ENCODE assay signal across 8 cellular contexts in the genomic region with DNA sequence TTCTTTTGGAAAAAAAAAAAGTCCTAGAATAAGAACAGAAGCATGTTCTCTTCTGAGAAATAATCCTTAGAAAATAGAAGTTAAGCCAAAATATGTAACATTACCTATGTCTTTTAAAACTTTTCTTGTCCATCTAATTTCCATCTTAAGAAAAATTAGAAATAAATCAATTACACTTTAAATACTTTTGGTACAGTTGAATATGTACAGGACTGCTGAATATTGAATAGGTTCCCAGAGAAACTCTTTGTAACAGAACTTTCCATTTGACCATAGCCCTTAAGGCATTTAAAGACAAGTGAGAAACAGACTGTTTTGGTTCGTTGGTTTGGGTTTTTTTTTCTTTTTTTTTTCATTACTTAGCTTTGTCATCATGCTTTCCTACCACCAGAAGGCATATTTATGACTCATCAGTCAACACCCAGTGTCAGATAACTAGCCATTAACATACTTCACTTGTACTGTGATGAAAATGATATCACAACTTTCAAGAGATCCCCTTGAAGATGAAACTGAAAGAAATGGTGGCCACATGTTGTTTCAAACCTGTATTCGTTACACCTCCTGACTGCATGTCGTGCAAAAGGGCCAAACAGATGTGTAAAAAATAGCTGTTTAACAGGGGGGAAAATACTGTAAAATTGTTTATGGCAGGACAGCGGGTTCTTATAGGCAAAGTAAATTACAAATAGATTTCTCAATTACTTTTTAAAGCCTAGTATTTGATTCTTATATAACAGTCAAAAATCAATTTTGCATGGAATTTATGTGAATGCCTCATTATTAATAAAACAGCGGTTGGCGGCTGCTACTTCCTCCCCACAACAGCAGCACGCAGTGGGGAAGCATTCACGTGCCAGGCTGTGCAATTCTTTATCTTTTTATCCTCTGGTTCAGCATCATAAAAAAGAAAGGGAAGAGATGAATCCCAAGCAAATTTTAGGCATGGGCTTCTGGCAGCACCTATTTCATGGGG.
A peak's percentile ranks its signal among the peaks of the same experiment; 100 is the strongest.
DNase-seq lines count a peak whose midpoint lies in the region; ATAC-seq and TF ChIP-seq lines count a peak whose summit lies in the region.

No MANE protein-coding gene starts in this region.

- H3K27ac ChIP-seq in GM23338 (ENCODE audit: low read depth): no peak overlapping the region

- H3K9me2 ChIP-seq in GM23338 (ENCODE audit: insufficient read depth): no peaks in the 10 kb centered on the region

- no peak overlapping the region for H3K4me3 ChIP-seq in GM23338

- no peak for TF ChIP-seq CTCF in GM23338 (conservative IDR thresholded peaks at IDR 0.05; ENCODE audit: low read depth in 2 of 2)
- TF ChIP-seq CTCF in CD14-positive monocyte (IDR thresholded peaks at IDR 0.05): no peak

- H3K9me3 Mint-ChIP-seq in activated T-cell treated with anti-CD3 and anti-CD28 coated beads, Interleukin-2, amount 50 U/mL, for 72 hours: peaks cover 0 to 3% of the 10 kb centered on the region in 2 donors
- H3K9me3 Mint-ChIP-seq in GM23338 (peaks cover 2% of the 10 kb centered on the region; the same call in 1 of the 3 replicates), CD14-positive monocyte (peaks cover 0 to 4% (median 2%) of the 10 kb centered on the region in 7 donors)
- H3K9me3 Mint-ChIP-seq in stimulated activated naive B cell treated with anti-CD40 and anti-IgM and Interleukin-4, amounts not matched to agents 10 μg/mL and 1 μg/mL and 100 μg/mL, for 72 hours: no peaks in the 10 kb centered on the region

- H3K4me1 ChIP-seq in GM23338 (ENCODE audit: insufficient read depth): no peaks in the 10 kb centered on the region

- peak overlapping the region; percentile 57 to 77 for H3K4me3 Mint-ChIP-seq in activated T-cell treated with anti-CD3 and anti-CD28 coated beads, Interleukin-2, amount 50 U/mL, for 72 hours
- no peak overlapping the region for H3K4me3 Mint-ChIP-seq in GM23338
- H3K4me3 Mint-ChIP-seq in stimulated activated naive B cell treated with anti-CD40 and anti-IgM and Interleukin-4, amounts not matched to agents 10 μg/mL and 1 μg/mL and 100 μg/mL, for 72 hours: peak overlapping the region in 1 of 2 donors; percentile 41
- H3K4me3 Mint-ChIP-seq in CD14-positive monocyte: peak overlapping the region in 1 of 2 donors; percentile 26

- no peaks in the 10 kb centered on the region for H3K36me3 ChIP-seq in GM23338 (ENCODE audit: insufficient read depth)

- ATAC-seq in activated T-cell treated with anti-CD3 and anti-CD28 coated beads, Interleukin-2, amount 50 U/mL, for 72 hours (replicated peaks in 1 of 2): peak; percentile 98
- no peak for ATAC-seq in GM23338
- ATAC-seq in stimulated activated naive B cell treated with anti-CD40 and anti-IgM and Interleukin-4, amounts not matched to agents 10 μg/mL and 1 μg/mL and 100 μg/mL, for 72 hours (replicated peaks): peak; percentile 95 to 97

- peak overlapping the region; percentile 76 for H3K27ac Mint-ChIP-seq in activated T-cell treated with anti-CD3 and anti-CD28 coated beads, Interleukin-2, amount 50 U/mL, for 72 hours
- H3K27ac Mint-ChIP-seq in GM23338 (peak overlapping the region; percentile 16; the same call in 1 of the 2 replicates), CD14-positive monocyte (peak overlapping the region in 2 of 7 donors; percentile 21 to 46)
- peak overlapping the region; percentile 81 for H3K27ac Mint-ChIP-seq in stimulated activated naive B cell treated with anti-CD40 and anti-IgM and Interleukin-4, amounts not matched to agents 10 μg/mL and 1 μg/mL and 100 μg/mL, for 72 hours

- DNase-seq in activated T-cell treated with anti-CD3 and anti-CD28 coated beads, Interleukin-2, amount 50 U/mL, for 72 hours: peak; percentile 48
- DNase-seq in activated T-cell treated with anti-CD3 and anti-CD28 coated beads, Interleukin-2, amount 50 U/mL, for 1 hour: no peak
- no peak for DNase-seq in GM23338 (ENCODE audit: low spot score)
- peak; percentile 40 for DNase-seq in LoVo (ENCODE audit: low spot score)
- DNase-seq in central memory CD4-positive, alpha-beta T cell: peak; percentile 11
- DNase-seq in stimulated activated naive B cell treated with anti-CD40 and anti-IgM and Interleukin-4, amounts not matched to agents 10 μg/mL and 1 μg/mL and 100 μg/mL, for 72 hours: peak; percentile 4
- no peak for DNase-seq in middle frontal gyrus (ENCODE audit: extremely low spot score, low spot score)
- DNase-seq in CD14-positive monocyte (ENCODE audit: low spot score): no peak

- H3K36me3 Mint-ChIP-seq in activated T-cell treated with anti-CD3 and anti-CD28 coated beads, Interleukin-2, amount 50 U/mL, for 72 hours (ENCODE audit: insufficient read depth in 2 of 2): no peaks in the 10 kb centered on the region
- no peaks in the 10 kb centered on the region for H3K36me3 Mint-ChIP-seq in GM23338 (ENCODE audit: low read depth)
- H3K36me3 Mint-ChIP-seq in stimulated activated naive B cell treated with anti-CD40 and anti-IgM and Interleukin-4, amounts not matched to agents 10 μg/mL and 1 μg/mL and 100 μg/mL, for 72 hours: no peaks in the 10 kb centered on the region
- H3K36me3 Mint-ChIP-seq in CD14-positive monocyte: peaks cover 0 to 1% of the 10 kb centered on the region in 2 donors

- intact Hi-C loops in CD14-positive monocyte (cut with micrococcal nuclease): no loop called here

- no peak overlapping the region for H3K4me2 ChIP-seq in GM23338

- no peaks in the 10 kb centered on the region for H3K79me2 ChIP-seq in GM23338 (replicated peaks; ENCODE audit: insufficient read depth)

- H2AFZ ChIP-seq in GM23338: peak overlapping the region; percentile 49; the same call in 1 of the 2 replicates

- no peaks in the 10 kb centered on the region for H3F3A ChIP-seq in GM23338 (replicated peaks; ENCODE audit: low read depth)

- no peaks in the 10 kb centered on the region for H3K27me3 ChIP-seq in GM23338 (ENCODE audit: insufficient read depth)

- no peaks in the 10 kb centered on the region for H3K27me3 Mint-ChIP-seq in activated T-cell treated with anti-CD3 and anti-CD28 coated beads, Interleukin-2, amount 50 U/mL, for 72 hours (ENCODE audit: low read depth)
- H3K27me3 Mint-ChIP-seq in GM23338 (ENCODE audit: insufficient read depth, low read depth, poor library complexity) (no peaks in the 10 kb centered on the region), CD14-positive monocyte (ENCODE audit: low read depth in 3 of 3) (peaks cover 0 to 2% (median 0%) of the 10 kb centered on the region in 3 donors)
- H3K27me3 Mint-ChIP-seq in stimulated activated naive B cell treated with anti-CD40 and anti-IgM and Interleukin-4, amounts not matched to agents 10 μg/mL and 1 μg/mL and 100 μg/mL, for 72 hours: no peaks in the 10 kb centered on the region

- H4K20me1 ChIP-seq in GM23338 (replicated peaks; ENCODE audit: insufficient read depth): no peaks in the 10 kb centered on the region

- peaks cover 26% of the 10 kb centered on the region for H3K4me1 Mint-ChIP-seq in activated T-cell treated with anti-CD3 and anti-CD28 coated beads, Interleukin-2, amount 50 U/mL, for 72 hours (ENCODE audit: low read depth)
- H3K4me1 Mint-ChIP-seq in GM23338 (peaks cover 4% of the 10 kb centered on the region; the same call in 2 of the 3 replicates), CD14-positive monocyte (peaks cover 28% of the 10 kb centered on the region)
- H3K4me1 Mint-ChIP-seq in stimulated activated naive B cell treated with anti-CD40 and anti-IgM and Interleukin-4, amounts not matched to agents 10 μg/mL and 1 μg/mL and 100 μg/mL, for 72 hours: peaks cover 12 to 31% of the 10 kb centered on the region in 2 donors

TF ChIP-seq in GM23338, 12 proteins besides CTCF, POLR2A, EP300 and RAD21:
- TF ChIP-seq STAT1 (IDR thresholded peaks at IDR 0.05; ENCODE audit: unreplicated experiment) (no peak), ZNF331 (CRISPR knock-in tag; IDR thresholded peaks at IDR 0.05; ENCODE audit: low read depth) (no peak), JUNB (IDR thresholded peaks at IDR 0.05; ENCODE audit: unreplicated experiment) (no peak)

Comparison
In these comparisons a context has a peak if more than half of its experiments do, and no peak if none do; other contexts are left out.
1. DNase-seq: peak in activated T-cell treated with anti-CD3 and anti-CD28 coated beads, Interleukin-2, amount 50 U/mL, for 72 hours (2 of 2), LoVo (single experiment), central memory CD4-positive, alpha-beta T cell (single experiment) and stimulated activated naive B cell treated with anti-CD40 and anti-IgM and Interleukin-4, amounts not matched to agents 10 μg/mL and 1 μg/mL and 100 μg/mL, for 72 hours (single experiment); none in activated T-cell treated with anti-CD3 and anti-CD28 coated beads, Interleukin-2, amount 50 U/mL, for 1 hour (single experiment), GM23338 (single experiment), middle frontal gyrus (single experiment) and CD14-positive monocyte (single experiment).